Comparison of ENCODE assay signal across 8 cellular contexts in genomic region chr10:89351402-89352038, GRCh38. TPM values are rescaled to one million over a fixed set of nuclear protein-coding genes. Genes with fewer than 3 reads are reported as not detected.
A peak's percentile ranks its signal among the peaks of the same experiment; 100 is the strongest.
DNase-seq lines count a peak whose midpoint lies in the region; ATAC-seq and TF ChIP-seq lines count a peak whose summit lies in the region.

No MANE protein-coding gene starts in this region.

- H3K4me1 Mint-ChIP-seq in nephron progenitor cell = peaks cover 68% of the 10 kb centered on the region

- H3K9me3 ChIP-seq in A673 (ENCODE audit: low read depth, low read length, poor library complexity, severe bottlenecking) (no peaks in the 10 kb centered on the region), BE2C (no peaks in the 10 kb centered on the region)

- no peaks in the 10 kb centered on the region for H3K36me3 ChIP-seq in A673 (ENCODE audit: insufficient read depth, low read length, poor library complexity, severe bottlenecking)
- H3K36me3 ChIP-seq in BE2C = no peaks in the 10 kb centered on the region

- H3K4me3 Mint-ChIP-seq in nephron progenitor cell = no peak overlapping the region

- peaks cover 19% of the 10 kb centered on the region for H3K9me3 Mint-ChIP-seq in nephron progenitor cell

- ATAC-seq in GM19463 (IDR thresholded peaks at IDR 0.05; ENCODE audit: unreplicated experiment) (peak; percentile 75), HG03460 (IDR thresholded peaks at IDR 0.05; ENCODE audit: unreplicated experiment) (peak; percentile 83)

- peak overlapping the region; percentile 98 for H3K27ac Mint-ChIP-seq in nephron progenitor cell

- TF ChIP-seq CTCF in A673 (conservative IDR thresholded peaks at IDR 0.05; ENCODE audit: low read depth, low read length) (no peak), coronary artery (IDR thresholded peaks at IDR 0.05) (no peak), nephron progenitor cell (IDR thresholded peaks at IDR 0.05) (no peak), BE2C (IDR thresholded peaks at IDR 0.05; ENCODE audit: low read depth, low read length) (no peak)

- CTCF ChIA-PET in A673 (lab: Charles Lee) = no interaction called here

- H3K36me3 Mint-ChIP-seq in nephron progenitor cell (ENCODE audit: low read depth) = peaks cover 12% of the 10 kb centered on the region

- intact Hi-C loops in A673 (cut with micrococcal nuclease; ENCODE audit: unreplicated experiment) = no loop called here

- no TSS peak for BruUV-seq in A673 (replicated peaks; lab: Mats Ljungman, UMichigan)

- peaks cover 66% of the 10 kb centered on the region for H3K4me1 ChIP-seq in A673 (ENCODE audit: insufficient read depth, low read length, poor library complexity, severe bottlenecking)
- no peaks in the 10 kb centered on the region for H3K4me1 ChIP-seq in BE2C

- POLR2A ChIA-PET in A673 (lab: Charles Lee; ENCODE audit: low non-redundant PET) = no interaction called here

- no peaks in the 10 kb centered on the region for H3K27me3 ChIP-seq in A673 (replicated peaks; ENCODE audit: insufficient read depth, low read depth, low read length, poor library complexity)
- no peaks in the 10 kb centered on the region for H3K27me3 ChIP-seq in BE2C

- H3K27me3 Mint-ChIP-seq in nephron progenitor cell (ENCODE audit: low read depth, poor library complexity) = peaks cover 7% of the 10 kb centered on the region

- DNase-seq in A673 (ENCODE audit: low spot score) (no peak), coronary artery (ENCODE audit: low spot score) (no peak), nephron progenitor cell (no peak), hippocampal formation (lab: John Stamatoyannopoulos, UW) (no peak), SHP77 (lab: John Stamatoyannopoulos, UW) (no peak), BE2C (no peak)

- H3K4me3 ChIP-seq in A673 (ENCODE audit: low read depth, low read length, poor library complexity, severe bottlenecking) (no peak overlapping the region), coronary artery (peak overlapping the region; percentile 7), BE2C (ENCODE audit: low read depth, low read length) (no peak overlapping the region)

- peak overlapping the region; percentile 84 for H3K27ac ChIP-seq in A673 (ENCODE audit: low read depth, low read length, poor library complexity, severe bottlenecking)
- H3K27ac ChIP-seq in coronary artery = peak overlapping the region; percentile 84 to 86

RNA-seq across cellular contexts. Expression of gene IFIT3, which starts 23.7 kb away (rescaled TPM):
- total RNA-seq in A673 (2021) = 5.6 and 6.7 TPM in 2 replicates
- 0.71 TPM for polyA plus RNA-seq in BE2C (2012; ENCODE audit: insufficient read depth, insufficient read length, low read depth)

RNA-seq across cellular contexts. Expression of gene IFIT1B, which starts 26.3 kb away (rescaled TPM):
- not detected in 2 replicates for total RNA-seq in A673 (2021)
- polyA plus RNA-seq in BE2C (2012; ENCODE audit: insufficient read depth, insufficient read length, low read depth) = not detected

RNA-seq across cellular contexts. Expression of gene IFIT1, which starts 40.9 kb away (rescaled TPM):
- total RNA-seq in A673 (2021) = 2.4 and 3.2 TPM in 2 replicates
- 1.1 TPM for polyA plus RNA-seq in BE2C (2012; ENCODE audit: insufficient read depth, insufficient read length, low read depth)

RNA-seq across cellular contexts. Expression of gene IFIT2, which starts 49.7 kb away (rescaled TPM):
- total RNA-seq in A673 (2021) = 1.7 and 1.9 TPM in 2 replicates
- polyA plus RNA-seq in BE2C (2012; ENCODE audit: insufficient read depth, insufficient read length, low read depth) = 4.3 TPM
